8 cellular contexts compared by ENCODE assay signal in the genomic region with DNA sequence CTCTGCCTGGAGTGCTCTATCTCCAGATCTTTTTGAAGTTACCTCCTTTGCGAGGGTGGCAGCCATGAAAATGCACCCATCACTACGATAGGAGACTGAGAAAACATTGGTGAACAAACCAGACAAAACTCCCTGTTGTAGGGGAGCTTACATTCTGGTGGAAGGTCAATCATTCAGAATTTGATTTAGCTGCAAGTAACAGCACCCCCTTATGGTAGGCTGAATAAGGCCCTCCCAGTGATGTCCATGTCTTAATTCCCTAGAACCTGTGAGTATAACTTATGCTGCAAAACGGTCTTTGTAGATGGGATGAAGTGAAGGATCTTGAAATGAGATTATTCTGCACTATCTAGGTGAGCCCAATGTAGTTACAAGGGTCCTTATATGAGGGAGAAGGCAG. TPM values are rescaled to one million over a fixed set of nuclear protein-coding genes. Genes with fewer than 3 reads are reported as not detected.
A peak's percentile ranks its signal among the peaks of the same experiment; 100 is the strongest.
DNase-seq lines count a peak whose midpoint lies in the region; ATAC-seq and TF ChIP-seq lines count a peak whose summit lies in the region.

No MANE protein-coding gene starts in this region.

- TF ChIP-seq CTCF in A673 (conservative IDR thresholded peaks at IDR 0.05; ENCODE audit: low read depth, low read length): peak; percentile 80
- TF ChIP-seq CTCF in GM13977 (IDR thresholded peaks at IDR 0.05; ENCODE audit: extremely low read depth, insufficient read depth, missing control alignments): peak; percentile 67
- TF ChIP-seq CTCF in KMS-11 (conservative IDR thresholded peaks at IDR 0.05; ENCODE audit: low read depth, low read length): peak; percentile 50
- TF ChIP-seq CTCF in adrenal gland (IDR thresholded peaks at IDR 0.05): peak; percentile 32 to 59 (median 52)

- H3K4me1 ChIP-seq in A673 (ENCODE audit: insufficient read depth, low read length, poor library complexity, severe bottlenecking): no peaks in the 10 kb centered on the region
- H3K4me1 ChIP-seq in KMS-11 (ENCODE audit: low read depth, poor library complexity, severe bottlenecking): peaks cover 3% of the 10 kb centered on the region
- H3K4me1 ChIP-seq in adrenal gland (replicated peaks in 1 of 2): no peaks in the 10 kb centered on the region

- DNase-seq in A673 (ENCODE audit: low spot score) (peak; percentile 68), GM13977 (ENCODE audit: low spot score) (peak; percentile 33), adrenal gland (peak in 1 of 7 donors; percentile 21), lung microvascular endothelial cell (ENCODE audit: low read depth in 2 of 2) (peak; percentile 40 to 52), NCI-H1417 treated with DMSO at 0.1 percent for 48 hours (lab: John Stamatoyannopoulos, UW) (no peak), sciatic nerve (ENCODE audit: low spot score) (no peak)

- H3K36me3 ChIP-seq in A673 (ENCODE audit: insufficient read depth, low read length, poor library complexity, severe bottlenecking): no peaks in the 10 kb centered on the region
- no peaks in the 10 kb centered on the region for H3K36me3 ChIP-seq in KMS-11 (ENCODE audit: insufficient read depth)
- H3K36me3 ChIP-seq in adrenal gland (replicated peaks in 1 of 2): no peaks in the 10 kb centered on the region

- H3K79me2 ChIP-seq in KMS-11 (ENCODE audit: insufficient read depth, low read depth): no peaks in the 10 kb centered on the region

- WGBS in adrenal gland, 4 donors: 40 to 55% (median 48%) methylated on average over 3 of the region's 3 CpGs

- H4K20me1 ChIP-seq in KMS-11 (ENCODE audit: insufficient read depth): no peaks in the 10 kb centered on the region

- CTCF ChIA-PET in A673 (lab: Charles Lee): interaction anchor here (0.6 kb wide), 1 partner anchor 148 kb away, joined by 4 read pairs; no protein-coding TSS in a partner anchor

- no peak for TF ChIP-seq POLR2A in adrenal gland (IDR thresholded peaks at IDR 0.05)

- H3K9me3 ChIP-seq in A673 (ENCODE audit: low read depth, low read length, poor library complexity, severe bottlenecking) (no peaks in the 10 kb centered on the region), adrenal gland (replicated peaks in 1 of 3) (no peaks in the 10 kb centered on the region)

- intact Hi-C loops in A673 (cut with micrococcal nuclease; ENCODE audit: unreplicated experiment) (no loop called here), adrenal gland (cut with DNase I) (loop anchor here (10.0 kb wide), 2 partner anchors 140 to 150 kb away; a partner anchor contains a TSS), sciatic nerve (cut with DNase I) (no loop called here)

- ATAC-seq in GM19324 (IDR thresholded peaks at IDR 0.05; ENCODE audit: low FRiP score, unreplicated experiment) (no peak), sciatic nerve (no peak)

- H3K27me3 ChIP-seq in A673 (replicated peaks; ENCODE audit: insufficient read depth, low read depth, low read length, poor library complexity): no peaks in the 10 kb centered on the region
- H3K27me3 ChIP-seq in KMS-11 (ENCODE audit: insufficient read depth, low read depth): no peaks in the 10 kb centered on the region
- no peaks in the 10 kb centered on the region for H3K27me3 ChIP-seq in adrenal gland

- no peak overlapping the region for H3K9ac ChIP-seq in KMS-11

- in situ Hi-C loops in GM13977 (cut with MboI; ENCODE audit: low pct_unique_long_range_greater_than_20kb, low sequenced_read_pairs, unreplicated experiment): loop anchor here (10.0 kb wide), 1 partner anchor 130 kb away; no protein-coding TSS in a partner anchor

- H3K27ac ChIP-seq in A673 (ENCODE audit: low read depth, low read length, poor library complexity, severe bottlenecking) (no peak overlapping the region), KMS-11 (no peak overlapping the region), adrenal gland (no peak overlapping the region)

- POLR2A ChIA-PET in A673 (lab: Charles Lee; ENCODE audit: low non-redundant PET): no interaction called here

- no peak overlapping the region for H3K4me2 ChIP-seq in KMS-11

- no peak overlapping the region for H2AFZ ChIP-seq in KMS-11 (ENCODE audit: low read depth)

- H3K4me3 ChIP-seq in A673 (ENCODE audit: low read depth, low read length, poor library complexity, severe bottlenecking) (no peak overlapping the region), KMS-11 (IDR thresholded peaks at IDR 0.05; ENCODE audit: insufficient read depth, low read depth, low read length) (no peak overlapping the region), adrenal gland (no peak overlapping the region)

- BruUV-seq in A673 (replicated peaks; lab: Mats Ljungman, UMichigan): no TSS peak

RNA-seq across cellular contexts. Expression of a gene that starts 5.6 kb away (rescaled TPM):
- total RNA-seq in A673 (2021) (6.8 and 6.9 TPM in 2 replicates), adrenal gland (1 to 10 TPM; 2.2 to 8.0 (median 5.1) TPM), lung microvascular endothelial cell (0.22 and 1.8 TPM in 2 replicates), sciatic nerve (5.3 TPM)
- polyA plus RNA-seq in adrenal gland: 1 to 10 TPM; 1.7 to 4.7 (median 3.2) TPM

Comparison
In these comparisons a context has a peak if more than half of its experiments do, and no peak if none do; other contexts are left out.
1. DNase-seq: peak in A673 (single experiment), GM13977 (single experiment) and lung microvascular endothelial cell (2 of 2); none in NCI-H1417 treated with DMSO at 0.1 percent for 48 hours (single experiment) and sciatic nerve (single experiment).
2. intact Hi-C loops: an anchor here in adrenal gland (10.0 kb wide); none called in A673 and sciatic nerve.
3. Peak in every context shown above with its lines, with median percentiles within 50 percentile points of each other: CTCF ChIP-seq.